Comparison of ENCODE assay signal across 1 cellular context in the genomic region with DNA sequence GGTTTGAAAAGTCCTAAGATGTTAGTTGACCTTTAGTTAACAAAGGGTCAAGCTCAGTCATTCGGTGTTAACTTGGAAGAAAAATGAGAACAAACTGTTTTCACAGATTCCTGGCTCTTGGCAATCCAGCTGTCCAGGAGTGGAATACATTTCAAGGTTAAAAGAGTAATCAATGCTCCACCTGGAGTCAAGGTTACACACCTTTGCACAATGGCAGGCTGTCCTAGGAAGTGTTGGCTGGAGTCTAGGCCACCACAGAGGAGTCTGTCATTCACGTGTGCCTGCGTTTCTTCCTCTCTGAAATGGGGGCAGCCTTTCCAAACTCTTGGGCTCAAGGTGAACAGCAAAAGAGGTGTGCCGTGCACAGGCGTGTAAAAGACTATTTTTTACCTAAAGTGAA.
A peak's percentile ranks its signal among the peaks of the same experiment; 100 is the strongest.
TF ChIP-seq lines count a peak whose summit lies in the region.

No MANE protein-coding gene starts in this region.

TF ChIP-seq in HepG2, 621 proteins besides CTCF, POLR2A, EP300 and RAD21 (continued from another document and continues in another):
- TF ChIP-seq, protein P1, sequence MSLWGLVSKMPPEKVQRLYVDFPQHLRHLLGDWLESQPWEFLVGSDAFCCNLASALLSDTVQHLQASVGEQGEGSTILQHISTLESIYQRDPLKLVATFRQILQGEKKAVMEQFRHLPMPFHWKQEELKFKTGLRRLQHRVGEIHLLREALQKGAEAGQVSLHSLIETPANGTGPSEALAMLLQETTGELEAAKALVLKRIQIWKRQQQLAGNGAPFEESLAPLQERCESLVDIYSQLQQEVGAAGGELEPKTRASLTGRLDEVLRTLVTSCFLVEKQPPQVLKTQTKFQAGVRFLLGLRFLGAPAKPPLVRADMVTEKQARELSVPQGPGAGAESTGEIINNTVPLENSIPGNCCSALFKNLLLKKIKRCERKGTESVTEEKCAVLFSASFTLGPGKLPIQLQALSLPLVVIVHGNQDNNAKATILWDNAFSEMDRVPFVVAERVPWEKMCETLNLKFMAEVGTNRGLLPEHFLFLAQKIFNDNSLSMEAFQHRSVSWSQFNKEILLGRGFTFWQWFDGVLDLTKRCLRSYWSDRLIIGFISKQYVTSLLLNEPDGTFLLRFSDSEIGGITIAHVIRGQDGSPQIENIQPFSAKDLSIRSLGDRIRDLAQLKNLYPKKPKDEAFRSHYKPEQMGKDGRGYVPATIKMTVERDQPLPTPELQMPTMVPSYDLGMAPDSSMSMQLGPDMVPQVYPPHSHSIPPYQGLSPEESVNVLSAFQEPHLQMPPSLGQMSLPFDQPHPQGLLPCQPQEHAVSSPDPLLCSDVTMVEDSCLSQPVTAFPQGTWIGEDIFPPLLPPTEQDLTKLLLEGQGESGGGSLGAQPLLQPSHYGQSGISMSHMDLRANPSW (CRISPR knock-in tag; IDR thresholded peaks at IDR 0.05; ENCODE audit: borderline replicate concordance): no peak
- TF ChIP-seq, protein P2, sequence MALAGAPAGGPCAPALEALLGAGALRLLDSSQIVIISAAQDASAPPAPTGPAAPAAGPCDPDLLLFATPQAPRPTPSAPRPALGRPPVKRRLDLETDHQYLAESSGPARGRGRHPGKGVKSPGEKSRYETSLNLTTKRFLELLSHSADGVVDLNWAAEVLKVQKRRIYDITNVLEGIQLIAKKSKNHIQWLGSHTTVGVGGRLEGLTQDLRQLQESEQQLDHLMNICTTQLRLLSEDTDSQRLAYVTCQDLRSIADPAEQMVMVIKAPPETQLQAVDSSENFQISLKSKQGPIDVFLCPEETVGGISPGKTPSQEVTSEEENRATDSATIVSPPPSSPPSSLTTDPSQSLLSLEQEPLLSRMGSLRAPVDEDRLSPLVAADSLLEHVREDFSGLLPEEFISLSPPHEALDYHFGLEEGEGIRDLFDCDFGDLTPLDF (CRISPR knock-in tag; IDR thresholded peaks at IDR 0.05): no peak
- TF ChIP-seq ZNF737 (CRISPR knock-in tag; IDR thresholded peaks at IDR 0.05; ENCODE audit: borderline replicate concordance): no peak
- TF ChIP-seq BRD4 (CRISPR knock-in tag; IDR thresholded peaks at IDR 0.05): no peak
- no peak for TF ChIP-seq RNF2 (conservative IDR thresholded peaks at IDR 0.05; ENCODE audit: low read depth)
- TF ChIP-seq IRF2 (CRISPR knock-in tag; IDR thresholded peaks at IDR 0.05): peak; percentile 58
- TF ChIP-seq SIN3A (IDR thresholded peaks at IDR 0.05; ENCODE audit: borderline replicate concordance, low read depth, low read length): peak; percentile 49; the same call in 1 of the 2 replicates
- TF ChIP-seq ZNF343 (CRISPR knock-in tag; IDR thresholded peaks at IDR 0.05): no peak
- peak; percentile 85 for TF ChIP-seq TEAD3 (CRISPR knock-in tag; optimal IDR thresholded peaks at IDR 0.05; ENCODE audit: borderline replicate concordance)
- TF ChIP-seq GTF2F1 (IDR thresholded peaks at IDR 0.05; ENCODE audit: low read length): no peak
- TF ChIP-seq, protein P3, sequence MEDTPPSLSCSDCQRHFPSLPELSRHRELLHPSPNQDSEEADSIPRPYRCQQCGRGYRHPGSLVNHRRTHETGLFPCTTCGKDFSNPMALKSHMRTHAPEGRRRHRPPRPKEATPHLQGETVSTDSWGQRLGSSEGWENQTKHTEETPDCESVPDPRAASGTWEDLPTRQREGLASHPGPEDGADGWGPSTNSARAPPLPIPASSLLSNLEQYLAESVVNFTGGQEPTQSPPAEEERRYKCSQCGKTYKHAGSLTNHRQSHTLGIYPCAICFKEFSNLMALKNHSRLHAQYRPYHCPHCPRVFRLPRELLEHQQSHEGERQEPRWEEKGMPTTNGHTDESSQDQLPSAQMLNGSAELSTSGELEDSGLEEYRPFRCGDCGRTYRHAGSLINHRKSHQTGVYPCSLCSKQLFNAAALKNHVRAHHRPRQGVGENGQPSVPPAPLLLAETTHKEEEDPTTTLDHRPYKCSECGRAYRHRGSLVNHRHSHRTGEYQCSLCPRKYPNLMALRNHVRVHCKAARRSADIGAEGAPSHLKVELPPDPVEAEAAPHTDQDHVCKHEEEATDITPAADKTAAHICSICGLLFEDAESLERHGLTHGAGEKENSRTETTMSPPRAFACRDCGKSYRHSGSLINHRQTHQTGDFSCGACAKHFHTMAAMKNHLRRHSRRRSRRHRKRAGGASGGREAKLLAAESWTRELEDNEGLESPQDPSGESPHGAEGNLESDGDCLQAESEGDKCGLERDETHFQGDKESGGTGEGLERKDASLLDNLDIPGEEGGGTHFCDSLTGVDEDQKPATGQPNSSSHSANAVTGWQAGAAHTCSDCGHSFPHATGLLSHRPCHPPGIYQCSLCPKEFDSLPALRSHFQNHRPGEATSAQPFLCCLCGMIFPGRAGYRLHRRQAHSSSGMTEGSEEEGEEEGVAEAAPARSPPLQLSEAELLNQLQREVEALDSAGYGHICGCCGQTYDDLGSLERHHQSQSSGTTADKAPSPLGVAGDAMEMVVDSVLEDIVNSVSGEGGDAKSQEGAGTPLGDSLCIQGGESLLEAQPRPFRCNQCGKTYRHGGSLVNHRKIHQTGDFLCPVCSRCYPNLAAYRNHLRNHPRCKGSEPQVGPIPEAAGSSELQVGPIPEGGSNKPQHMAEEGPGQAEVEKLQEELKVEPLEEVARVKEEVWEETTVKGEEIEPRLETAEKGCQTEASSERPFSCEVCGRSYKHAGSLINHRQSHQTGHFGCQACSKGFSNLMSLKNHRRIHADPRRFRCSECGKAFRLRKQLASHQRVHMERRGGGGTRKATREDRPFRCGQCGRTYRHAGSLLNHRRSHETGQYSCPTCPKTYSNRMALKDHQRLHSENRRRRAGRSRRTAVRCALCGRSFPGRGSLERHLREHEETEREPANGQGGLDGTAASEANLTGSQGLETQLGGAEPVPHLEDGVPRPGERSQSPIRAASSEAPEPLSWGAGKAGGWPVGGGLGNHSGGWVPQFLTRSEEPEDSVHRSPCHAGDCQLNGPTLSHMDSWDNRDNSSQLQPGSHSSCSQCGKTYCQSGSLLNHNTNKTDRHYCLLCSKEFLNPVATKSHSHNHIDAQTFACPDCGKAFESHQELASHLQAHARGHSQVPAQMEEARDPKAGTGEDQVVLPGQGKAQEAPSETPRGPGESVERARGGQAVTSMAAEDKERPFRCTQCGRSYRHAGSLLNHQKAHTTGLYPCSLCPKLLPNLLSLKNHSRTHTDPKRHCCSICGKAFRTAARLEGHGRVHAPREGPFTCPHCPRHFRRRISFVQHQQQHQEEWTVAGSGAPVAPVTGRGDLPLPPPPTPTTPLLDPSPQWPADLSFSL (CRISPR knock-in tag; IDR thresholded peaks at IDR 0.05): no peak; the same call in 1 of the 2 replicates
- TF ChIP-seq KLF15 (CRISPR knock-in tag; IDR thresholded peaks at IDR 0.05; ENCODE audit: borderline replicate concordance): no peak
- no peak for TF ChIP-seq NPAS2 (CRISPR knock-in tag; IDR thresholded peaks at IDR 0.05; ENCODE audit: borderline replicate concordance)
- TF ChIP-seq ZNF772 (CRISPR knock-in tag; IDR thresholded peaks at IDR 0.05): no peak
- no peak for TF ChIP-seq XRCC5 (optimal IDR thresholded peaks at IDR 0.05; ENCODE audit: low read length)
- TF ChIP-seq STAG1 (CRISPR knock-in tag; IDR thresholded peaks at IDR 0.05): peak; percentile 31
- no peak for TF ChIP-seq NFE2 (CRISPR knock-in tag; IDR thresholded peaks at IDR 0.05)
- no peak for TF ChIP-seq MZF1 (CRISPR knock-in tag; IDR thresholded peaks at IDR 0.05; ENCODE audit: borderline replicate concordance)
- TF ChIP-seq, protein P4, sequence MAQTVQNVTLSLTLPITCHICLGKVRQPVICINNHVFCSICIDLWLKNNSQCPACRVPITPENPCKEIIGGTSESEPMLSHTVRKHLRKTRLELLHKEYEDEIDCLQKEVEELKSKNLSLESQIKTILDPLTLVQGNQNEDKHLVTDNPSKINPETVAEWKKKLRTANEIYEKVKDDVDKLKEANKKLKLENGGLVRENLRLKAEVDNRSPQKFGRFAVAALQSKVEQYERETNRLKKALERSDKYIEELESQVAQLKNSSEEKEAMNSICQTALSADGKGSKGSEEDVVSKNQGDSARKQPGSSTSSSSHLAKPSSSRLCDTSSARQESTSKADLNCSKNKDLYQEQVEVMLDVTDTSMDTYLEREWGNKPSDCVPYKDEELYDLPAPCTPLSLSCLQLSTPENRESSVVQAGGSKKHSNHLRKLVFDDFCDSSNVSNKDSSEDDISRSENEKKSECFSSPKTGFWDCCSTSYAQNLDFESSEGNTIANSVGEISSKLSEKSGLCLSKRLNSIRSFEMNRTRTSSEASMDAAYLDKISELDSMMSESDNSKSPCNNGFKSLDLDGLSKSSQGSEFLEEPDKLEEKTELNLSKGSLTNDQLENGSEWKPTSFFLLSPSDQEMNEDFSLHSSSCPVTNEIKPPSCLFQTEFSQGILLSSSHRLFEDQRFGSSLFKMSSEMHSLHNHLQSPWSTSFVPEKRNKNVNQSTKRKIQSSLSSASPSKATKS (CRISPR knock-in tag; IDR thresholded peaks at IDR 0.05): no peak
- no peak; the same call in 1 of the 2 replicates for TF ChIP-seq ZMYM2 (CRISPR knock-in tag; IDR thresholded peaks at IDR 0.05)
- TF ChIP-seq, protein P5, sequence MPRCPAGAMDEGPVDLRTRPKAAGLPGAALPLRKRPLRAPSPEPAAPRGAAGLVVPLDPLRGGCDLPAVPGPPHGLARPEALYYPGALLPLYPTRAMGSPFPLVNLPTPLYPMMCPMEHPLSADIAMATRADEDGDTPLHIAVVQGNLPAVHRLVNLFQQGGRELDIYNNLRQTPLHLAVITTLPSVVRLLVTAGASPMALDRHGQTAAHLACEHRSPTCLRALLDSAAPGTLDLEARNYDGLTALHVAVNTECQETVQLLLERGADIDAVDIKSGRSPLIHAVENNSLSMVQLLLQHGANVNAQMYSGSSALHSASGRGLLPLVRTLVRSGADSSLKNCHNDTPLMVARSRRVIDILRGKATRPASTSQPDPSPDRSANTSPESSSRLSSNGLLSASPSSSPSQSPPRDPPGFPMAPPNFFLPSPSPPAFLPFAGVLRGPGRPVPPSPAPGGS (CRISPR knock-in tag; IDR thresholded peaks at IDR 0.05): no peak
- peak; percentile 65 for TF ChIP-seq FOSL2 (CRISPR knock-in tag; IDR thresholded peaks at IDR 0.05)
- TF ChIP-seq NFKB2 (CRISPR knock-in tag; IDR thresholded peaks at IDR 0.05; ENCODE audit: borderline replicate concordance): no peak
- TF ChIP-seq, protein P6, sequence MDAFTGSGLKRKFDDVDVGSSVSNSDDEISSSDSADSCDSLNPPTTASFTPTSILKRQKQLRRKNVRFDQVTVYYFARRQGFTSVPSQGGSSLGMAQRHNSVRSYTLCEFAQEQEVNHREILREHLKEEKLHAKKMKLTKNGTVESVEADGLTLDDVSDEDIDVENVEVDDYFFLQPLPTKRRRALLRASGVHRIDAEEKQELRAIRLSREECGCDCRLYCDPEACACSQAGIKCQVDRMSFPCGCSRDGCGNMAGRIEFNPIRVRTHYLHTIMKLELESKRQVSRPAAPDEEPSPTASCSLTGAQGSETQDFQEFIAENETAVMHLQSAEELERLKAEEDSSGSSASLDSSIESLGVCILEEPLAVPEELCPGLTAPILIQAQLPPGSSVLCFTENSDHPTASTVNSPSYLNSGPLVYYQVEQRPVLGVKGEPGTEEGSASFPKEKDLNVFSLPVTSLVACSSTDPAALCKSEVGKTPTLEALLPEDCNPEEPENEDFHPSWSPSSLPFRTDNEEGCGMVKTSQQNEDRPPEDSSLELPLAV (CRISPR knock-in tag; conservative IDR thresholded peaks at IDR 0.05; ENCODE audit: low read depth): no peak
- no peak for TF ChIP-seq ZSCAN25 (CRISPR knock-in tag; IDR thresholded peaks at IDR 0.05)
- no peak for TF ChIP-seq MTA3 (CRISPR knock-in tag; IDR thresholded peaks at IDR 0.05)
- TF ChIP-seq, protein P7, sequence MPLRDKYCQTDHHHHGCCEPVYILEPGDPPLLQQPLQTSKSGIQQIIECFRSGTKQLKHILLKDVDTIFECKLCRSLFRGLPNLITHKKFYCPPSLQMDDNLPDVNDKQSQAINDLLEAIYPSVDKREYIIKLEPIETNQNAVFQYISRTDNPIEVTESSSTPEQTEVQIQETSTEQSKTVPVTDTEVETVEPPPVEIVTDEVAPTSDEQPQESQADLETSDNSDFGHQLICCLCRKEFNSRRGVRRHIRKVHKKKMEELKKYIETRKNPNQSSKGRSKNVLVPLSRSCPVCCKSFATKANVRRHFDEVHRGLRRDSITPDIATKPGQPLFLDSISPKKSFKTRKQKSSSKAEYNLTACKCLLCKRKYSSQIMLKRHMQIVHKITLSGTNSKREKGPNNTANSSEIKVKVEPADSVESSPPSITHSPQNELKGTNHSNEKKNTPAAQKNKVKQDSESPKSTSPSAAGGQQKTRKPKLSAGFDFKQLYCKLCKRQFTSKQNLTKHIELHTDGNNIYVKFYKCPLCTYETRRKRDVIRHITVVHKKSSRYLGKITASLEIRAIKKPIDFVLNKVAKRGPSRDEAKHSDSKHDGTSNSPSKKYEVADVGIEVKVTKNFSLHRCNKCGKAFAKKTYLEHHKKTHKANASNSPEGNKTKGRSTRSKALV (CRISPR knock-in tag; IDR thresholded peaks at IDR 0.05): peak; percentile 71; the same call in 1 of the 2 replicates
- TF ChIP-seq ZNF775 (CRISPR knock-in tag; IDR thresholded peaks at IDR 0.05; ENCODE audit: borderline replicate concordance): no peak
- TF ChIP-seq, protein P8, sequence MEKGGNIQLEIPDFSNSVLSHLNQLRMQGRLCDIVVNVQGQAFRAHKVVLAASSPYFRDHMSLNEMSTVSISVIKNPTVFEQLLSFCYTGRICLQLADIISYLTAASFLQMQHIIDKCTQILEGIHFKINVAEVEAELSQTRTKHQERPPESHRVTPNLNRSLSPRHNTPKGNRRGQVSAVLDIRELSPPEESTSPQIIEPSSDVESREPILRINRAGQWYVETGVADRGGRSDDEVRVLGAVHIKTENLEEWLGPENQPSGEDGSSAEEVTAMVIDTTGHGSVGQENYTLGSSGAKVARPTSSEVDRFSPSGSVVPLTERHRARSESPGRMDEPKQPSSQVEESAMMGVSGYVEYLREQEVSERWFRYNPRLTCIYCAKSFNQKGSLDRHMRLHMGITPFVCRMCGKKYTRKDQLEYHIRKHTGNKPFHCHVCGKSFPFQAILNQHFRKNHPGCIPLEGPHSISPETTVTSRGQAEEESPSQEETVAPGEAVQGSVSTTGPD (CRISPR knock-in tag; IDR thresholded peaks at IDR 0.05): no peak
- no peak for TF ChIP-seq KDM5A (IDR thresholded peaks at IDR 0.05; ENCODE audit: borderline replicate concordance, low read length)
- TF ChIP-seq, protein P9, sequence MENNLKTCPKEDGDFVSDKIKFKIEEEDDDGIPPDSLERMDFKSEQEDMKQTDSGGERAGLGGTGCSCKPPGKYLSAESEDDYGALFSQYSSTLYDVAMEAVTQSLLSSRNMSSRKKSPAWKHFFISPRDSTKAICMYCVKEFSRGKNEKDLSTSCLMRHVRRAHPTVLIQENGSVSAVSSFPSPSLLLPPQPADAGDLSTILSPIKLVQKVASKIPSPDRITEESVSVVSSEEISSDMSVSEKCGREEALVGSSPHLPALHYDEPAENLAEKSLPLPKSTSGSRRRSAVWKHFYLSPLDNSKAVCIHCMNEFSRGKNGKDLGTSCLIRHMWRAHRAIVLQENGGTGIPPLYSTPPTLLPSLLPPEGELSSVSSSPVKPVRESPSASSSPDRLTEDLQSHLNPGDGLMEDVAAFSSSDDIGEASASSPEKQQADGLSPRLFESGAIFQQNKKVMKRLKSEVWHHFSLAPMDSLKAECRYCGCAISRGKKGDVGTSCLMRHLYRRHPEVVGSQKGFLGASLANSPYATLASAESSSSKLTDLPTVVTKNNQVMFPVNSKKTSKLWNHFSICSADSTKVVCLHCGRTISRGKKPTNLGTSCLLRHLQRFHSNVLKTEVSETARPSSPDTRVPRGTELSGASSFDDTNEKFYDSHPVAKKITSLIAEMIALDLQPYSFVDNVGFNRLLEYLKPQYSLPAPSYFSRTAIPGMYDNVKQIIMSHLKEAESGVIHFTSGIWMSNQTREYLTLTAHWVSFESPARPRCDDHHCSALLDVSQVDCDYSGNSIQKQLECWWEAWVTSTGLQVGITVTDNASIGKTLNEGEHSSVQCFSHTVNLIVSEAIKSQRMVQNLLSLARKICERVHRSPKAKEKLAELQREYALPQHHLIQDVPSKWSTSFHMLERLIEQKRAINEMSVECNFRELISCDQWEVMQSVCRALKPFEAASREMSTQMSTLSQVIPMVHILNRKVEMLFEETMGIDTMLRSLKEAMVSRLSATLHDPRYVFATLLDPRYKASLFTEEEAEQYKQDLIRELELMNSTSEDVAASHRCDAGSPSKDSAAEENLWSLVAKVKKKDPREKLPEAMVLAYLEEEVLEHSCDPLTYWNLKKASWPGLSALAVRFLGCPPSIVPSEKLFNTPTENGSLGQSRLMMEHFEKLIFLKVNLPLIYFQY (CRISPR knock-in tag; IDR thresholded peaks at IDR 0.05; ENCODE audit: borderline replicate concordance): no peak
- no peak for TF ChIP-seq SP2 (CRISPR knock-in tag; IDR thresholded peaks at IDR 0.05)
